In genomic region chrX:41009816-41010187, GRCh38 we compare ENCODE assay signal across 8 cellular contexts.
DNase-seq lines count a peak whose midpoint lies in the region; ATAC-seq, FAIRE-seq and TF ChIP-seq lines count a peak whose summit lies in the region.

No MANE protein-coding gene starts in this region.

- no peak for TF ChIP-seq RAD21 in GM12878 (IDR thresholded peaks at IDR 0.05; ENCODE audit: insufficient read depth, low read depth, low read length)

- no peak for DNase-seq in activated CD8-positive, alpha-beta memory T cell treated with anti-CD3 and anti-CD28 coated beads, Interleukin-2, amount 10 ng/mL, durations not matched to agents 7 days and 5 days
- no peak for DNase-seq in activated CD8-positive, alpha-beta memory T cell treated with anti-CD3 and anti-CD28 coated beads, Interleukin-2, amount 50 U/mL, for 48 hours
- DNase-seq in GM12878 (ENCODE audit: low read depth, low spot score) = no peak
- no peak for DNase-seq in lower lobe of right lung
- DNase-seq in tibial artery = no peak
- no peak for DNase-seq in hippocampal formation (lab: John Stamatoyannopoulos, UW)
- no peak for DNase-seq in amniotic stem cell (lab: John Stamatoyannopoulos, UW)
- no peak for DNase-seq in kidney tubule cell (ENCODE audit: low spot score)

- POLR2A ChIA-PET in GM12878 (lab: Charles Lee) = no interaction called here

- TF ChIP-seq EP300 in GM12878 (IDR thresholded peaks at IDR 0.05; ENCODE audit: borderline replicate concordance in 1 of 2, control insufficient read depth in 1 of 2, low read depth in 2 of 2, low read length in 2 of 2) = no peak

- in situ Hi-C loops in GM12878 (cut with MboI) = no loop called here

- no peaks in the 10 kb centered on the region for H3K4me1 ChIP-seq in GM12878 (ENCODE audit: control insufficient read depth, insufficient read depth, low read length)
- H3K4me1 ChIP-seq in lower lobe of right lung = no peaks in the 10 kb centered on the region
- peaks cover 0 to 4% (median 0%) of the 10 kb centered on the region in 4 donors for H3K4me1 ChIP-seq in tibial artery

- SMC1A ChIA-PET in GM12878 (lab: Charles Lee; ENCODE audit: uncharacterized antibody, unreplicated experiment) = interaction anchor here (0.8 kb wide), 1 partner anchor 132 kb away, joined by 3 read pairs; no protein-coding TSS in a partner anchor

- no peaks in the 10 kb centered on the region for H3K79me2 ChIP-seq in GM12878 (ENCODE audit: control insufficient read depth, insufficient read depth, low read length)

- H3K4me3 ChIP-seq in GM12878 (no peak overlapping the region), lower lobe of right lung (peak overlapping the region; percentile 46), tibial artery (peak overlapping the region; percentile 45 to 46)

- peaks cover 3% of the 10 kb centered on the region for H3K27me3 Mint-ChIP-seq in activated CD8-positive, alpha-beta memory T cell treated with anti-CD3 and anti-CD28 coated beads, Interleukin-2, amount 10 ng/mL, durations not matched to agents 7 days and 5 days

- H4K20me1 ChIP-seq in GM12878 (ENCODE audit: control insufficient read depth, insufficient read depth) = no peaks in the 10 kb centered on the region

- H3K9me3 Mint-ChIP-seq in activated CD8-positive, alpha-beta memory T cell treated with anti-CD3 and anti-CD28 coated beads, Interleukin-2, amount 10 ng/mL, durations not matched to agents 7 days and 5 days (ENCODE audit: low read depth) = no peaks in the 10 kb centered on the region

- peak overlapping the region; percentile 70 for H3K4me3 Mint-ChIP-seq in activated CD8-positive, alpha-beta memory T cell treated with anti-CD3 and anti-CD28 coated beads, Interleukin-2, amount 10 ng/mL, durations not matched to agents 7 days and 5 days

- H3K9me3 ChIP-seq in GM12878 (replicated peaks; ENCODE audit: control insufficient read depth, insufficient read depth, low read length) = no peaks in the 10 kb centered on the region
- H3K9me3 ChIP-seq in lower lobe of right lung = no peaks in the 10 kb centered on the region
- no peaks in the 10 kb centered on the region for H3K9me3 ChIP-seq in tibial artery

- peaks cover 22% of the 10 kb centered on the region for H3K4me1 Mint-ChIP-seq in activated CD8-positive, alpha-beta memory T cell treated with anti-CD3 and anti-CD28 coated beads, Interleukin-2, amount 10 ng/mL, durations not matched to agents 7 days and 5 days

- H3K36me3 Mint-ChIP-seq in activated CD8-positive, alpha-beta memory T cell treated with anti-CD3 and anti-CD28 coated beads, Interleukin-2, amount 10 ng/mL, durations not matched to agents 7 days and 5 days = peaks cover 3% of the 10 kb centered on the region

- intact Hi-C loops in GM12878 (cut with micrococcal nuclease; ENCODE audit: unreplicated experiment) (no loop called here), lower lobe of right lung (cut with DNase I) (no loop called here), tibial artery (cut with DNase I; ENCODE audit: low total_unique reads) (no loop called here)

- ATAC-seq in activated CD8-positive, alpha-beta memory T cell treated with anti-CD3 and anti-CD28 coated beads, Interleukin-2, amount 10 ng/mL, durations not matched to agents 7 days and 5 days = no peak
- ATAC-seq in GM12878 = peak; percentile 61
- peak; percentile 66 to 79 for ATAC-seq in lower lobe of right lung

- no peak for TF ChIP-seq POLR2A in GM12878 (IDR thresholded peaks at IDR 0.05; ENCODE audit: low read depth, low read length)

- CTCF ChIA-PET in activated CD8-positive, alpha-beta memory T cell treated with anti-CD3 and anti-CD28 coated beads, Interleukin-2, amount 10 ng/mL, durations not matched to agents 7 days and 5 days (lab: Charles Lee) = interaction anchor here (0.7 to 1.9 kb wide), 3 partner anchors 28 to 107 kb away, joined by 3 to 8 read pairs (median 4); no protein-coding TSS in a partner anchor
- CTCF ChIA-PET in GM12878 (lab: Yijun Ruan, JAX) = no interaction called here

- TF ChIP-seq CTCF in GM12878 (IDR thresholded peaks at IDR 0.05 in 2 of 3, conservative IDR thresholded peaks at IDR 0.05 in 1 of 3; ENCODE audit: control insufficient read depth in 2 of 3, extremely low read depth in 1 of 3, insufficient read depth in 1 of 3, low read depth in 3 of 3, low read length in 3 of 3) (no peak), lower lobe of right lung (IDR thresholded peaks at IDR 0.05) (no peak), tibial artery (IDR thresholded peaks at IDR 0.05) (no peak)

- FAIRE-seq in GM12878 (lab: Jason Lieb, UNC) = no peak

- H3K9ac ChIP-seq in GM12878 (ENCODE audit: control insufficient read depth, insufficient read depth, low read length) = no peak overlapping the region

- RAD21 ChIA-PET in GM12878 (lab: Charles Lee; ENCODE audit: unreplicated experiment) = interaction anchor here (0.7 kb wide), 1 partner anchor 68 kb away, joined by 4 read pairs; no protein-coding TSS in a partner anchor

- peak overlapping the region; percentile 76 for H2AFZ ChIP-seq in GM12878 (ENCODE audit: control insufficient read depth, low read depth, low read length)

- peaks cover 0 to 2% of the 10 kb centered on the region in 2 experiments; a peak in 2 of 4 replicates for H3K27me3 ChIP-seq in GM12878 (replicated peaks in 1 of 2; ENCODE audit: control insufficient read depth in 2 of 2, insufficient read depth in 2 of 2, low read length in 1 of 2)
- no peaks in the 10 kb centered on the region for H3K27me3 ChIP-seq in lower lobe of right lung (ENCODE audit: low read depth)
- no peaks in the 10 kb centered on the region for H3K27me3 ChIP-seq in tibial artery

- peak overlapping the region; percentile 85 for H3K27ac Mint-ChIP-seq in activated CD8-positive, alpha-beta memory T cell treated with anti-CD3 and anti-CD28 coated beads, Interleukin-2, amount 10 ng/mL, durations not matched to agents 7 days and 5 days

- H3K36me3 ChIP-seq in GM12878 (ENCODE audit: control insufficient read depth in 2 of 2, insufficient read depth in 2 of 2, low read length in 1 of 2) = no peaks in the 10 kb centered on the region
- H3K36me3 ChIP-seq in lower lobe of right lung = no peaks in the 10 kb centered on the region
- H3K36me3 ChIP-seq in tibial artery = no peaks in the 10 kb centered on the region

- H3K27ac ChIP-seq in GM12878 (ENCODE audit: control insufficient read depth, insufficient read depth) (no peak overlapping the region), lower lobe of right lung (peak overlapping the region; percentile 92), tibial artery (peak overlapping the region; percentile 63 to 72)

- BruUV-seq in GM12878 (replicated peaks; lab: Mats Ljungman, UMichigan) = no TSS peak

- WGBS in GM12878 (ENCODE audit: insufficient coverage, insufficient replicate concordance, low lambda C conversion rate, missing lambda C conversion rate) = 22% methylated on average over 6 of the region's 6 CpGs

- H3K4me2 ChIP-seq in GM12878 (ENCODE audit: control insufficient read depth, insufficient read depth) = 0 out of 2 replicates have a peak overlapping the region, but pooled peaks have one; percentile 21

TF ChIP-seq in GM12878, 131 proteins besides CTCF, POLR2A, EP300 and RAD21:
- TF ChIP-seq SPI1 (IDR thresholded peaks at IDR 0.05; ENCODE audit: borderline replicate concordance, insufficient read depth, low read depth, low read length) = peak; percentile 68
- no peak for TF ChIP-seq CBFB (IDR thresholded peaks at IDR 0.05; ENCODE audit: low read depth)
